Comparison of ENCODE assay signal across 8 cellular contexts in the genomic region with DNA sequence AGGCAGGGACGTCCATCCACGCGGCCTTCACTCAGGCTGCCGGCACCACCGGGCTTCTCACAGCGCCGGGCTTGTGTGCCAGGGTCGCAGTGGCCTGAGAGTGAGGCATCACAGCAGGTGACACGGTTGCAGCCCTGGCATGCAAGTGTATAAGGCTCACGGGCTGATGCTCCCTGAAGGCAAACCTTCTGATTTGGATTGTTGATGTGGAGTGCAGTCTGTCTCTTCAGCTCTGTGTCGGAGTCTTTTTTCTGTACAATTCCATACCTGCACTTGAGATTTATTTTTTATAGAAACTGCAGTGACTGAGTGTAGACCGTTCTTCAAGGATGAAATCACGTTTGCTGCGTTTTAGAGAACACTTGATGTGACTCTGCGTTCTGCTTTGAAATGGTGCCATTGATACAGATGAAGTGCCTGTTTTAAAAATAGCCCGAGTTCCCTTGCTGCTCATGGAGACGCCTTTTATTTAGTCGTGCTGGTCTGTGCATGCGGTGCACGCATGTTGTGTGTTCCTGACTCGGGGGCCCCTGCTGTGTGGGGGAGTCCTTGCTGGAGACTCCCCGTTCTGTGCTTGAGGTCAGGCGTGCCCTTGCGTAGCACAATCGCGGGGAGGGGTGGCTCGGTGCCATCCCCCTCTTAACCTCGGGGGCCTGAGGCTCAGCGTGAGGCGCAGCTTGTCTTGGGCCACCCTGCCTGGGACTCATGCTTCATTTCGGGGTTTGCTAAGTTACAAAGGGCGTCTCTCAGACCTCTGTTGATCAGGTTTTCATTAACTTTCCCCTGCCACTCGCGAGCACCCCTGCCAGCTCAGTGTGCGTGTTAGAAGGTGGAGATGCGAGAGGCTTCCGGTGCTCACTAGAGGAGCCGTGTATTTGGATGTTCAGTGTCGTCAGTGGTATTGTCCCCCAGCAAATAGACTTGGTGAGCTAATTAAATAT. TPM values are rescaled to one million over a fixed set of nuclear protein-coding genes. Genes with fewer than 3 reads are reported as not detected.
DNase-seq lines count a peak whose midpoint lies in the region; ATAC-seq and TF ChIP-seq lines count a peak whose summit lies in the region.

No MANE protein-coding gene starts in this region.

- peak overlapping the region; percentile 33 to 73 (median 60) for H3K4me3 Mint-ChIP-seq in immature natural killer cell

- peak; percentile 74 for ATAC-seq in HG03354 (IDR thresholded peaks at IDR 0.05; ENCODE audit: poor library complexity, severe bottlenecking, unreplicated experiment)

- no peak for TF ChIP-seq CTCF in GM20000 (IDR thresholded peaks at IDR 0.05; ENCODE audit: extremely low read depth, missing control alignments)

- peak overlapping the region; percentile 45 to 78 (median 60) for H3K27ac Mint-ChIP-seq in immature natural killer cell

- peaks cover 33 to 35% of the 10 kb centered on the region in 2 donors for H3K4me1 Mint-ChIP-seq in immature natural killer cell

- TF ChIP-seq POLR2A in GM15510 (IDR thresholded peaks at IDR 0.05; ENCODE audit: borderline replicate concordance, extremely low read depth, insufficient read length) = peak; percentile 4

- no peaks in the 10 kb centered on the region for H3K9me3 Mint-ChIP-seq in immature natural killer cell

- H3K27me3 Mint-ChIP-seq in immature natural killer cell (ENCODE audit: low read depth in 3 of 3) = peaks cover 0 to 2% (median 2%) of the 10 kb centered on the region in 3 donors

- H3K36me3 Mint-ChIP-seq in immature natural killer cell = peaks cover 12 to 35% (median 16%) of the 10 kb centered on the region in 3 donors

- peak; percentile 74 for DNase-seq in GM20000 (ENCODE audit: low spot score)
- DNase-seq in immature natural killer cell = peak; percentile 28 to 37 (median 30)
- DNase-seq in ecto neural progenitor cell (ENCODE audit: low spot score) = no peak
- DNase-seq in A172 (ENCODE audit: low spot score) = no peak
- no peak for DNase-seq in SIG-M5 treated with dmso at 0.1 percent for 504 hours (lab: John Stamatoyannopoulos, UW; ENCODE audit: unreplicated experiment)
- DNase-seq in NCI-H2196 (lab: John Stamatoyannopoulos, UW; ENCODE audit: unreplicated experiment) = no peak

RNA-seq across cellular contexts. Expression of a gene that starts 21.6 kb away (rescaled TPM):
- 1 to 10 TPM in 1 of 3 donors, under 1 TPM in 1, not detected in 1; 0.52 to 1.2 TPM for polyA plus RNA-seq in immature natural killer cell
- total RNA-seq in A172 (2014; rRNA removed; shearing (Covaris generic)) = 0.03 TPM in 1 of 2 replicates, not detected in the other

Comparison
In these comparisons a context has a peak if more than half of its experiments do, and no peak if none do; other contexts are left out.
1. DNase-seq: peak in GM20000 (single experiment) and immature natural killer cell (3 of 3); none in ecto neural progenitor cell (single experiment), A172 (single experiment), SIG-M5 treated with dmso at 0.1 percent for 504 hours (single experiment) and NCI-H2196 (single experiment).